11 cellular contexts compared by ENCODE assay signal in the genomic region with DNA sequence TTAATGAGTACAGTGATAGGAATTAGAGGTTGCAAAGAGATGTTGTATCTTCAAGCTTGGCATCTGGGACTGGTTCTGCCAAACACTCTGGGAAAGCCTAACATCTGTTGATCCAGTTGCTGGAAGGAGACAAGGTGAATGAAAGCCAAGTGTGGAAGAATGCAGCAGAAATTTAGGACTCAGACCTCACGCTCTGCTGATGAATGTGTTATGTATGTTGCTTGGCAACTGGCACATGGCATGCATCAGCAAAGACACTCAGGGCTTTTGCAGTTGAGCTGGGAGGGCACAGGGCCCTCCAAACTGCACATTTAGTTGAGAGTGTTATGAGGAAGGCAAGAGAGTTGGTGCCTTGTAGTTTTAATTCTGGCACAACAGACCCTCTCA.
DNase-seq lines count a peak whose midpoint lies in the region; ATAC-seq, FAIRE-seq and TF ChIP-seq lines count a peak whose summit lies in the region.
"Had no signal": no experiment of that assay in that cellular context is flagged by ENCODE, and none has a peak within 500 bp of the region (broad histone marks: within the 10 kb centered on the region; RNA-seq: fewer than 3 reads in every experiment).

No MANE protein-coding gene starts in this region.

- H2AK9ac ChIP-seq in IMR-90 (replicated peaks; ENCODE audit: low read depth, low read length, poor library complexity), result no peak overlapping the region

- POLR2A ChIA-PET in IMR-90 (lab: Charles Lee; ENCODE audit: unreplicated experiment), result no interaction called here
- POLR2A ChIA-PET in endothelial cell of umbilical vein (lab: Charles Lee), result no interaction called here
- POLR2A ChIA-PET in activated CD8-positive, alpha-beta T cell treated with anti-CD3 and anti-CD28 coated beads, Interleukin-2, amount 10 ng/mL, durations not matched to agents 7 days and 5 days (lab: Charles Lee), result no interaction called here

- H4K20me1 ChIP-seq in IMR-90 (ENCODE audit: insufficient read depth, low read length) (peaks cover 4% of the 10 kb centered on the region; the same call in 1 of the 2 replicates), endothelial cell of umbilical vein (replicated peaks; ENCODE audit: control insufficient read depth, extremely low read depth, insufficient read depth, low read length) (no peaks in the 10 kb centered on the region)

- peak overlapping the region; percentile 0 for H4K5ac ChIP-seq in IMR-90 (ENCODE audit: low read depth, low read length)

- peak overlapping the region; percentile 80 for H2BK120ac ChIP-seq in IMR-90 (ENCODE audit: low read depth, low read length)

- H3K9ac ChIP-seq in IMR-90 (ENCODE audit: low read depth, low read length) (no peak overlapping the region), endothelial cell of umbilical vein (replicated peaks; ENCODE audit: extremely low read depth, insufficient read depth, low read length) (no peak overlapping the region)

- H3K4me3 ChIP-seq in ACC112 (ENCODE audit: low read depth, low read length), result peak overlapping the region; percentile 26; the same call in 1 of the 2 replicates
- H3K4me3 ChIP-seq in IMR-90 (ENCODE audit: insufficient read depth, low read depth, low read length), result no peak overlapping the region
- H3K4me3 ChIP-seq in endothelial cell of umbilical vein (replicated peaks in 1 of 3; ENCODE audit: insufficient read depth in 1 of 3, low read depth in 1 of 3, low read length in 3 of 3), result no peak overlapping the region
- no peak overlapping the region for H3K4me3 ChIP-seq in mucosa of descending colon
- no peak overlapping the region for H3K4me3 ChIP-seq in gastrocnemius medialis

- no peaks in the 10 kb centered on the region for H3K79me1 ChIP-seq in IMR-90 (ENCODE audit: low read depth in 1 of 2, low read length in 2 of 2)

- dilution Hi-C loops in IMR-90 (cut with HindIII; ENCODE audit: low sequenced_read_pairs, unreplicated experiment), result no loop called here
- dilution Hi-C loops in endothelial cell of umbilical vein (cut with MboI; ENCODE audit: extremely low pct_ligation_motif_present, low sequenced_read_pairs), result no loop called here

- H3K23ac ChIP-seq in IMR-90 (ENCODE audit: low read depth, low read length), result peak overlapping the region; percentile 63

- intact Hi-C loops in IMR-90 (cut with micrococcal nuclease) (loop anchor here (2.0 to 10.0 kb wide), 3 partner anchors 72 to 220 kb away; no protein-coding TSS in a partner anchor), endothelial cell of umbilical vein (cut with micrococcal nuclease) (no loop called here), mucosa of descending colon (cut with DNase I, micrococcal nuclease) (no loop called here), gastrocnemius medialis (cut with DNase I; ENCODE audit: low total_unique reads) (no loop called here)

- H3K27me3 ChIP-seq in ACC112 (ENCODE audit: insufficient read depth, low read length) (no peaks in the 10 kb centered on the region), IMR-90 (ENCODE audit: control insufficient read depth, insufficient read depth, low read length) (0 out of 2 replicates have a peak, but pooled peaks cover 1% of the 10 kb centered on the region), endothelial cell of umbilical vein (ENCODE audit: control insufficient read depth in 2 of 2, insufficient read depth in 2 of 2, low read length in 2 of 2) (no peaks in the 10 kb centered on the region), gastrocnemius medialis (no peaks in the 10 kb centered on the region)

- H3K9me1 ChIP-seq in IMR-90 (ENCODE audit: insufficient read depth, low read length) (peaks cover 17% of the 10 kb centered on the region), endothelial cell of umbilical vein (replicated peaks; ENCODE audit: control insufficient read depth, extremely low read depth, insufficient read depth, low read length) (no peaks in the 10 kb centered on the region)

- TF ChIP-seq POLR2A in IMR-90 (IDR thresholded peaks at IDR 0.05; ENCODE audit: low read depth, low read length) (no peak), endothelial cell of umbilical vein (IDR thresholded peaks at IDR 0.05; ENCODE audit: low read depth, low read length) (no peak), gastrocnemius medialis (IDR thresholded peaks at IDR 0.05) (no peak)

- H3K36me3 Mint-ChIP-seq in activated CD8-positive, alpha-beta T cell treated with anti-CD3 and anti-CD28 coated beads, Interleukin-2, amount 10 ng/mL, durations not matched to agents 7 days and 5 days (ENCODE audit: low read depth), result no peaks in the 10 kb centered on the region
- H3K36me3 Mint-ChIP-seq: activated CD4-positive, alpha-beta memory T cell treated with anti-CD3 and anti-CD28 coated beads for 36 hours had no signal

- peak overlapping the region; percentile 31 for H2AK5ac ChIP-seq in IMR-90 (ENCODE audit: low read depth, low read length)

- H4K91ac ChIP-seq in IMR-90 (ENCODE audit: insufficient read depth, low read depth, low read length), result peak overlapping the region; percentile 34

- H3K4me1 ChIP-seq in ACC112 (ENCODE audit: control insufficient read depth, insufficient read depth, low read length, unreplicated experiment) (peaks cover 28% of the 10 kb centered on the region), IMR-90 (ENCODE audit: control insufficient read depth, insufficient read depth, low read length) (peaks cover 25% of the 10 kb centered on the region), endothelial cell of umbilical vein (ENCODE audit: control insufficient read depth, extremely low read depth, insufficient read depth, low read length) (peaks cover 15% of the 10 kb centered on the region), mucosa of descending colon (ENCODE audit: low read depth) (no peaks in the 10 kb centered on the region), gastrocnemius medialis (no peaks in the 10 kb centered on the region)

- peak overlapping the region; percentile 3 for H3K18ac ChIP-seq in IMR-90 (ENCODE audit: low read depth, low read length)

- H3K4me2 ChIP-seq in IMR-90 (ENCODE audit: low read depth, low read length) (peak overlapping the region; percentile 21), endothelial cell of umbilical vein (ENCODE audit: insufficient read depth, low read length) (no peak overlapping the region)

- H3K14ac ChIP-seq in IMR-90 (replicated peaks; ENCODE audit: low read depth, low read length), result peak overlapping the region; percentile 49; the same call in 1 of the 2 replicates

- no peak for FAIRE-seq in endothelial cell of umbilical vein (lab: Jason Lieb, UNC)
- FAIRE-seq: colon had no signal

- H3K9me3 ChIP-seq in IMR-90 (ENCODE audit: control insufficient read depth, insufficient read depth, low read length), result no peaks in the 10 kb centered on the region
- no peaks in the 10 kb centered on the region for H3K9me3 ChIP-seq in endothelial cell of umbilical vein (replicated peaks; ENCODE audit: control insufficient read depth, insufficient read depth, low read length)
- no peaks in the 10 kb centered on the region for H3K9me3 ChIP-seq in mucosa of descending colon
- H3K9me3 ChIP-seq in gastrocnemius medialis, result no peaks in the 10 kb centered on the region

- H2AFZ ChIP-seq in ACC112 (ENCODE audit: low read length, unreplicated experiment) (peak overlapping the region; percentile 5), IMR-90 (replicated peaks; ENCODE audit: low read length, poor library complexity) (no peak overlapping the region), endothelial cell of umbilical vein (ENCODE audit: low read depth, low read length) (no peak overlapping the region)

- H3K79me2 ChIP-seq in ACC112 (ENCODE audit: control insufficient read depth, insufficient read depth, low read length, unreplicated experiment), result no peaks in the 10 kb centered on the region
- no peaks in the 10 kb centered on the region for H3K79me2 ChIP-seq in endothelial cell of umbilical vein (ENCODE audit: control insufficient read depth, insufficient read depth, low read length)

- H4K8ac ChIP-seq in IMR-90 (ENCODE audit: low read depth in 2 of 2, low read length in 2 of 2), result peak overlapping the region in 1 of 2 experiments; percentile 10; a peak in 2 of 4 replicates

- H3K4me1 Mint-ChIP-seq in activated CD8-positive, alpha-beta T cell treated with anti-CD3 and anti-CD28 coated beads, Interleukin-2, amount 10 ng/mL, durations not matched to agents 7 days and 5 days (ENCODE audit: low read depth), result no peaks in the 10 kb centered on the region

- BruUV-seq in IMR-90 (replicated peaks; lab: Mats Ljungman, UMichigan) (no TSS peak), endothelial cell of umbilical vein (replicated peaks; lab: Mats Ljungman, UMichigan) (no TSS peak)

- DNase-seq in IMR-90 (peak; percentile 75), endothelial cell of umbilical vein (ENCODE audit: low read depth, low spot score) (peak; percentile 47), mucosa of descending colon (no peak), gastrocnemius medialis (no peak)
- no peak for DNase-seq in stimulated activated CD4-positive, alpha-beta T cell treated with anti-CD3 and anti-CD28 coated beads, Interleukin-2, amount 100 ng/mL, for 48 hours
- DNase-seq in activated CD8-positive, alpha-beta T cell treated with anti-CD3 and anti-CD28 coated beads, Interleukin-2, amount 10 ng/mL, durations not matched to agents 7 days and 5 days, result no peak
- DNase-seq: activated CD4-positive, alpha-beta memory T cell treated with anti-CD3 and anti-CD28 coated beads for 36 hours; CD4-positive, alpha-beta T cell had no signal

- H3K4me3 Mint-ChIP-seq in activated CD8-positive, alpha-beta T cell treated with anti-CD3 and anti-CD28 coated beads, Interleukin-2, amount 10 ng/mL, durations not matched to agents 7 days and 5 days, result no peak overlapping the region
- H3K4me3 Mint-ChIP-seq: activated CD4-positive, alpha-beta memory T cell treated with anti-CD3 and anti-CD28 coated beads for 36 hours; CD4-positive, alpha-beta T cell had no signal

- ATAC-seq in IMR-90 (ENCODE audit: low read depth) (peak; percentile 50), mucosa of descending colon (peak; percentile 40), GM19395 (IDR thresholded peaks at IDR 0.05; ENCODE audit: unreplicated experiment) (no peak), gastrocnemius medialis (no peak)
- ATAC-seq in activated CD8-positive, alpha-beta T cell treated with anti-CD3 and anti-CD28 coated beads, Interleukin-2, amount 10 ng/mL, durations not matched to agents 7 days and 5 days, result no peak

- CTCF ChIA-PET in IMR-90 (lab: Yijun Ruan, JAX), result no interaction called here
- CTCF ChIA-PET in endothelial cell of umbilical vein (lab: Charles Lee), result no interaction called here
- CTCF ChIA-PET in activated CD8-positive, alpha-beta T cell treated with anti-CD3 and anti-CD28 coated beads, Interleukin-2, amount 10 ng/mL, durations not matched to agents 7 days and 5 days (lab: Charles Lee), result no interaction called here

- TF ChIP-seq CTCF in IMR-90 (conservative IDR thresholded peaks at IDR 0.05; ENCODE audit: low read depth, low read length) (no peak), endothelial cell of umbilical vein (IDR thresholded peaks at IDR 0.05; ENCODE audit: extremely low read depth in 1 of 2, insufficient read depth in 1 of 2, low read depth in 1 of 2, low read length in 2 of 2) (no peak), mucosa of descending colon (IDR thresholded peaks at IDR 0.05) (no peak), gastrocnemius medialis (IDR thresholded peaks at IDR 0.05 in 4 of 5, conservative IDR thresholded peaks at IDR 0.05 in 1 of 5) (no peak)

- in situ Hi-C loops in IMR-90 (cut with MboI; ENCODE audit: low sequenced_read_pairs), result no loop called here
- in situ Hi-C loops in gastrocnemius medialis (cut with MboI; ENCODE audit: low sequenced_read_pairs in 4 of 4), result no loop called here

- peak overlapping the region; percentile 20 for H2BK5ac ChIP-seq in IMR-90 (ENCODE audit: low read depth, low read length, poor library complexity, severe bottlenecking)

- H3K27ac ChIP-seq in ACC112 (ENCODE audit: low read depth, low read length) (peak overlapping the region; percentile 92), IMR-90 (ENCODE audit: insufficient read depth, low read length) (peak overlapping the region; percentile 61; the same call in 1 of the 2 replicates), endothelial cell of umbilical vein (ENCODE audit: insufficient read depth, low read depth, low read length) (peak overlapping the region; percentile 37), gastrocnemius medialis (no peak overlapping the region)

- no peaks in the 10 kb centered on the region for H3K9me3 Mint-ChIP-seq in activated CD8-positive, alpha-beta T cell treated with anti-CD3 and anti-CD28 coated beads, Interleukin-2, amount 10 ng/mL, durations not matched to agents 7 days and 5 days (ENCODE audit: insufficient read depth)
- H3K9me3 Mint-ChIP-seq: activated CD4-positive, alpha-beta memory T cell treated with anti-CD3 and anti-CD28 coated beads for 36 hours; CD4-positive, alpha-beta T cell had no signal

- WGBS in IMR-90 (ENCODE audit: extremely low coverage in 2 of 2, insufficient read length in 1 of 2), 2 experiments, result no CpG with 5 or more reads among the region's 1 CpG

- peaks cover 23% of the 10 kb centered on the region for H3K27me3 Mint-ChIP-seq in activated CD8-positive, alpha-beta T cell treated with anti-CD3 and anti-CD28 coated beads, Interleukin-2, amount 10 ng/mL, durations not matched to agents 7 days and 5 days (ENCODE audit: low read depth)

- TF ChIP-seq RAD21 in IMR-90 (IDR thresholded peaks at IDR 0.05; ENCODE audit: low read length), result no peak

- H2BK15ac ChIP-seq in IMR-90 (ENCODE audit: low read depth, low read length), result peak overlapping the region; percentile 1; the same call in 1 of the 3 replicates

- peak overlapping the region; percentile 33; the same call in 1 of the 2 replicates for H3K56ac ChIP-seq in IMR-90 (ENCODE audit: extremely low read depth, insufficient read depth, low read length)

- no peak overlapping the region for H3K27ac Mint-ChIP-seq in activated CD8-positive, alpha-beta T cell treated with anti-CD3 and anti-CD28 coated beads, Interleukin-2, amount 10 ng/mL, durations not matched to agents 7 days and 5 days
- H3K27ac Mint-ChIP-seq: activated CD4-positive, alpha-beta memory T cell treated with anti-CD3 and anti-CD28 coated beads for 36 hours; CD4-positive, alpha-beta T cell had no signal

- H3K4ac ChIP-seq in IMR-90 (ENCODE audit: low read depth, low read length), result peak overlapping the region; percentile 33

- peak overlapping the region; percentile 73 for H2BK20ac ChIP-seq in IMR-90 (ENCODE audit: low read depth, low read length)

- no peaks in the 10 kb centered on the region for H3K36me3 ChIP-seq in ACC112 (ENCODE audit: insufficient read depth, low read length)
- H3K36me3 ChIP-seq in IMR-90 (ENCODE audit: control insufficient read depth, insufficient read depth, low read length), result no peaks in the 10 kb centered on the region
- no peaks in the 10 kb centered on the region for H3K36me3 ChIP-seq in endothelial cell of umbilical vein (ENCODE audit: control insufficient read depth in 2 of 2, extremely low read depth in 1 of 2, insufficient read depth in 2 of 2, low read length in 2 of 2)
- no peaks in the 10 kb centered on the region for H3K36me3 ChIP-seq in mucosa of descending colon (ENCODE audit: low read depth)
- H3K36me3 ChIP-seq in gastrocnemius medialis, result no peaks in the 10 kb centered on the region

Comparison
In these comparisons a context has a peak if more than half of its experiments do, and no peak if none do; other contexts are left out.
1. H3K27ac ChIP-seq: peak in ACC112 (single experiment), IMR-90 (single experiment) and endothelial cell of umbilical vein (single experiment); none in gastrocnemius medialis (0 of 4).
2. ATAC-seq: peak in IMR-90 (single experiment) and mucosa of descending colon (single experiment); none in GM19395 (single experiment), gastrocnemius medialis (0 of 2) and activated CD8-positive, alpha-beta T cell treated with anti-CD3 and anti-CD28 coated beads, Interleukin-2, amount 10 ng/mL, durations not matched to agents 7 days and 5 days (single experiment).
3. DNase-seq: peak in IMR-90 (single experiment) and endothelial cell of umbilical vein (single experiment); none in mucosa of descending colon (0 of 3), gastrocnemius medialis (0 of 2), stimulated activated CD4-positive, alpha-beta T cell treated with anti-CD3 and anti-CD28 coated beads, Interleukin-2, amount 100 ng/mL, for 48 hours (0 of 2) and activated CD8-positive, alpha-beta T cell treated with anti-CD3 and anti-CD28 coated beads, Interleukin-2, amount 10 ng/mL, durations not matched to agents 7 days and 5 days (single experiment).